In the genomic region with DNA sequence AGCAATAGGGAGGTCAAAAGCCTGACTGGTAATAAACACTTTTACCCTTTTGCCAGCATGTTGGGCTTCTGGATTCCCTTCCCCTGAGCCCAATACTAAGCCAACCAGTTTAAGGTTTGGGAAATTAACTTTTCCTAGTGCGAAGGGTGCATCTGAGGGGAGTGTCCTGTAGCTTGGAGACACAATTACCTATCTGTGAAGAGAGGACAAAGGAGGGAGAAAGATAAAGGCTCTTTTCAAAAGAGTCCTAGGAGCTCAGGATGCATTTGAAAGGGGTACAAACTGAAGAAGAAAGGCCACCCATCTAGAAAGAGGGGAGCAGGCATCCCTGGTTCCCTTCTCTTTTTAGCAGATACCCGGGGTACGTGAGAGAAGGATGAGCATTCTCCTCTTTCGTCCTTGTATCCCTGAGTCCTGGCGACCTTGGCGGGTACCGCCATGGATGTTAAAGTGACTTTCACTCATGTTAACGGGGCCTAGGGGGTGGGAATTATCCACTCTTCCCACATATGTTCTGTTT, we compare ENCODE assay signal across 1 cellular context.
TF ChIP-seq lines count a peak whose summit lies in the region.

No MANE protein-coding gene starts in this region.

TF ChIP-seq in GM23338, 12 proteins besides CTCF, POLR2A, EP300 and RAD21 (continued from another document):
- TF ChIP-seq, protein P1, sequence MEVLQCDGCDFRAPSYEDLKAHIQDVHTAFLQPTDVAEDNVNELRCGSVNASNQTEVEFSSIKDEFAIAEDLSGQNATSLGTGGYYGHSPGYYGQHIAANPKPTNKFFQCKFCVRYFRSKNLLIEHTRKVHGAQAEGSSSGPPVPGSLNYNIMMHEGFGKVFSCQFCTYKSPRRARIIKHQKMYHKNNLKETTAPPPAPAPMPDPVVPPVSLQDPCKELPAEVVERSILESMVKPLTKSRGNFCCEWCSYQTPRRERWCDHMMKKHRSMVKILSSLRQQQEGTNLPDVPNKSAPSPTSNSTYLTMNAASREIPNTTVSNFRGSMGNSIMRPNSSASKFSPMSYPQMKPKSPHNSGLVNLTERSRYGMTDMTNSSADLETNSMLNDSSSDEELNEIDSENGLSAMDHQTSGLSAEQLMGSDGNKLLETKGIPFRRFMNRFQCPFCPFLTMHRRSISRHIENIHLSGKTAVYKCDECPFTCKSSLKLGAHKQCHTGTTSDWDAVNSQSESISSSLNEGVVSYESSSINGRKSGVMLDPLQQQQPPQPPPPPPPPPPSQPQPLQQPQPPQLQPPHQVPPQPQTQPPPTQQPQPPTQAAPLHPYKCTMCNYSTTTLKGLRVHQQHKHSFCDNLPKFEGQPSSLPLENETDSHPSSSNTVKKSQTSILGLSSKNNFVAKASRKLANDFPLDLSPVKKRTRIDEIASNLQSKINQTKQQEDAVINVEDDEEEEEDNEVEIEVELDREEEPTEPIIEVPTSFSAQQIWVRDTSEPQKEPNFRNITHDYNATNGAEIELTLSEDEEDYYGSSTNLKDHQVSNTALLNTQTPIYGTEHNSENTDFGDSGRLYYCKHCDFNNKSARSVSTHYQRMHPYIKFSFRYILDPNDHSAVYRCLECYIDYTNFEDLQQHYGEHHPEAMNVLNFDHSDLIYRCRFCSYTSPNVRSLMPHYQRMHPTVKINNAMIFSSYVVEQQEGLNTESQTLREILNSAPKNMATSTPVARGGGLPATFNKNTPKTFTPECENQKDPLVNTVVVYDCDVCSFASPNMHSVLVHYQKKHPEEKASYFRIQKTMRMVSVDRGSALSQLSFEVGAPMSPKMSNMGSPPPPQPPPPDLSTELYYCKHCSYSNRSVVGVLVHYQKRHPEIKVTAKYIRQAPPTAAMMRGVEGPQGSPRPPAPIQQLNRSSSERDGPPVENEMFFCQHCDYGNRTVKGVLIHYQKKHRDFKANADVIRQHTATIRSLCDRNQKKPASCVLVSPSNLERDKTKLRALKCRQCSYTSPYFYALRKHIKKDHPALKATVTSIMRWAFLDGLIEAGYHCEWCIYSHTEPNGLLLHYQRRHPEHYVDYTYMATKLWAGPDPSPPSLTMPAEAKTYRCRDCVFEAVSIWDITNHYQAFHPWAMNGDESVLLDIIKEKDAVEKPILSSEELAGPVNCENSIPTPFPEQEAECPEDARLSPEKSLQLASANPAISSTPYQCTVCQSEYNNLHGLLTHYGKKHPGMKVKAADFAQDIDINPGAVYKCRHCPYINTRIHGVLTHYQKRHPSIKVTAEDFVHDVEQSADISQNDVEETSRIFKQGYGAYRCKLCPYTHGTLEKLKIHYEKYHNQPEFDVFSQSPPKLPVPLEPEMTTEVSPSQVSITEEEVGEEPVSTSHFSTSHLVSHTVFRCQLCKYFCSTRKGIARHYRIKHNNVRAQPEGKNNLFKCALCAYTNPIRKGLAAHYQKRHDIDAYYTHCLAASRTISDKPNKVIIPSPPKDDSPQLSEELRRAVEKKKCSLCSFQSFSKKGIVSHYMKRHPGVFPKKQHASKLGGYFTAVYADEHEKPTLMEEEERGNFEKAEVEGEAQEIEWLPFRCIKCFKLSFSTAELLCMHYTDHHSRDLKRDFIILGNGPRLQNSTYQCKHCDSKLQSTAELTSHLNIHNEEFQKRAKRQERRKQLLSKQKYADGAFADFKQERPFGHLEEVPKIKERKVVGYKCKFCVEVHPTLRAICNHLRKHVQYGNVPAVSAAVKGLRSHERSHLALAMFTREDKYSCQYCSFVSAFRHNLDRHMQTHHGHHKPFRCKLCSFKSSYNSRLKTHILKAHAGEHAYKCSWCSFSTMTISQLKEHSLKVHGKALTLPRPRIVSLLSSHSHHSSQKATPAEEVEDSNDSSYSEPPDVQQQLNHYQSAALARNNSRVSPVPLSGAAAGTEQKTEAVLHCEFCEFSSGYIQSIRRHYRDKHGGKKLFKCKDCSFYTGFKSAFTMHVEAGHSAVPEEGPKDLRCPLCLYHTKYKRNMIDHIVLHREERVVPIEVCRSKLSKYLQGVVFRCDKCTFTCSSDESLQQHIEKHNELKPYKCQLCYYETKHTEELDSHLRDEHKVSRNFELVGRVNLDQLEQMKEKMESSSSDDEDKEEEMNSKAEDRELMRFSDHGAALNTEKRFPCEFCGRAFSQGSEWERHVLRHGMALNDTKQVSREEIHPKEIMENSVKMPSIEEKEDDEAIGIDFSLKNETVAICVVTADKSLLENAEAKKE (CRISPR knock-in tag; IDR thresholded peaks at IDR 0.05) = no peak
- TF ChIP-seq EZH2phosphoT487 (IDR thresholded peaks at IDR 0.05; ENCODE audit: unreplicated experiment) (no peak), ZNF331 (CRISPR knock-in tag; IDR thresholded peaks at IDR 0.05; ENCODE audit: low read depth) (no peak)
TF ChIP-seq in GM23338: peak in this region for 0.
